ENCODE assay signal across 1 cellular context in genomic region chr20:62381842-62382241, GRCh38.
TF ChIP-seq lines count a peak whose summit lies in the region.

No MANE protein-coding gene starts in this region.

TF ChIP-seq in HEK293, 187 proteins besides CTCF, POLR2A, EP300 and RAD21 (continued from another document and continues in another):
- TF ChIP-seq, protein P1, sequence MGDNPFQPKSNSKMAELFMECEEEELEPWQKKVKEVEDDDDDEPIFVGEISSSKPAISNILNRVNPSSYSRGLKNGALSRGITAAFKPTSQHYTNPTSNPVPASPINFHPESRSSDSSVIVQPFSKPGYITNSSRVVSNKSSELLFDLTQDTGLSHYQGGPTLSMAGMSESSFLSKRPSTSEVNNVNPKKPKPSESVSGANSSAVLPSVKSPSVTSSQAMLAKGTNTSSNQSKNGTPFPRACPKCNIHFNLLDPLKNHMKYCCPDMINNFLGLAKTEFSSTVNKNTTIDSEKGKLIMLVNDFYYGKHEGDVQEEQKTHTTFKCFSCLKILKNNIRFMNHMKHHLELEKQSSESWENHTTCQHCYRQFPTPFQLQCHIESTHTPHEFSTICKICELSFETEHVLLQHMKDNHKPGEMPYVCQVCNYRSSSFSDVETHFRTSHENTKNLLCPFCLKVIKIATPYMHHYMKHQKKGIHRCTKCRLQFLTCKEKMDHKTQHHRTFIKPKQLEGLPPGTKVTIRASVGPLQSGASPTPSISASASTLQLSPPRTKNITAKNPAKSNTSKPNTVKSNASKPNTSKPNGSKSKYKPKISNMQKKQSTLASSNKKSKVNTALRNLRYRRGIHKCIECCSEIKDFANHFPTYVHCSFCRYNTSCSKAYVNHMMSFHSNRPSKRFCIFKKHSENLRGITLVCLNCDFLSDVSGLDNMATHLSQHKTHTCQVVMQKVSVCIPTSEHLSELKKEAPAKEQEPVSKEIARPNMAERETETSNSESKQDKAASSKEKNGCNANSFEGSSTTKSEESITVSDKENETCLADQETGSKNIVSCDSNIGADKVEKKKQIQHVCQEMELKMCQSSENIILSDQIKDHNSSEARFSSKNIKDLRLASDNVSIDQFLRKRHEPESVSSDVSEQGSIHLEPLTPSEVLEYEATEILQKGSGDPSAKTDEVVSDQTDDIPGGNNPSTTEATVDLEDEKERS (tag by site-specific recombination; IDR thresholded peaks at IDR 0.05), result no peak
- TF ChIP-seq ZNF654 (tag by site-specific recombination; IDR thresholded peaks at IDR 0.05; ENCODE audit: low read depth) (no peak), ZFP41 (tag by site-specific recombination; IDR thresholded peaks at IDR 0.05; ENCODE audit: borderline replicate concordance) (no peak), SCRT1 (tag by site-specific recombination; IDR thresholded peaks at IDR 0.05; ENCODE audit: borderline replicate concordance) (no peak), ZNF529 (tag by site-specific recombination; IDR thresholded peaks at IDR 0.05; ENCODE audit: insufficient replicate concordance) (no peak), ZNF514 (tag by site-specific recombination; IDR thresholded peaks at IDR 0.05) (peak; percentile 16; the same call in 1 of the 2 replicates), YY2 (tag by site-specific recombination; IDR thresholded peaks at IDR 0.05) (no peak), ZFP69B (tag by site-specific recombination; IDR thresholded peaks at IDR 0.05) (no peak), PRDM2 (tag by site-specific recombination; IDR thresholded peaks at IDR 0.05; ENCODE audit: borderline replicate concordance) (no peak), ZNF112 (tag by site-specific recombination; IDR thresholded peaks at IDR 0.05) (no peak), WT1 (tag by site-specific recombination; IDR thresholded peaks at IDR 0.05) (no peak), ZFP3 (tag by site-specific recombination; IDR thresholded peaks at IDR 0.05; ENCODE audit: low read depth) (no peak), ZNF350 (tag by site-specific recombination; IDR thresholded peaks at IDR 0.05) (no peak), ZBTB17 (tag by site-specific recombination; IDR thresholded peaks at IDR 0.05) (no peak), ZNF114 (tag by site-specific recombination; IDR thresholded peaks at IDR 0.05) (no peak), ZNF707 (tag by site-specific recombination; IDR thresholded peaks at IDR 0.05) (0 out of 2 replicates have a peak, but pooled peaks have one; percentile 42), ZNF140 (tag by site-specific recombination; IDR thresholded peaks at IDR 0.05) (no peak), SETDB1 (IDR thresholded peaks at IDR 0.05; ENCODE audit: insufficient read length, low read length) (no peak), ZNF311 (tag by site-specific recombination; IDR thresholded peaks at IDR 0.05; ENCODE audit: borderline replicate concordance) (no peak), ZNF521 (tag by site-specific recombination; IDR thresholded peaks at IDR 0.05) (no peak; the same call in 1 of the 2 replicates), SP7 (tag by site-specific recombination; IDR thresholded peaks at IDR 0.05) (no peak), ZXDB (tag by site-specific recombination; IDR thresholded peaks at IDR 0.05) (no peak), ZNF169 (tag by site-specific recombination; IDR thresholded peaks at IDR 0.05) (no peak), ZNF26 (tag by site-specific recombination; IDR thresholded peaks at IDR 0.05) (no peak), KLF10 (tag by site-specific recombination; IDR thresholded peaks at IDR 0.05) (no peak), SP2 (tag by site-specific recombination; IDR thresholded peaks at IDR 0.05) (no peak), ZNF837 (tag by site-specific recombination; IDR thresholded peaks at IDR 0.05) (no peak), ZNF664 (tag by site-specific recombination; IDR thresholded peaks at IDR 0.05) (no peak), ZNF777 (tag by site-specific recombination; IDR thresholded peaks at IDR 0.05; ENCODE audit: borderline replicate concordance) (no peak), ZNF138 (tag by site-specific recombination; IDR thresholded peaks at IDR 0.05; ENCODE audit: borderline replicate concordance) (no peak), ZNF132 (tag by site-specific recombination; IDR thresholded peaks at IDR 0.05; ENCODE audit: borderline replicate concordance) (no peak), ZNF76 (tag by site-specific recombination; IDR thresholded peaks at IDR 0.05; ENCODE audit: borderline replicate concordance, low read depth) (no peak), ZNF501 (tag by site-specific recombination; IDR thresholded peaks at IDR 0.05) (no peak), ZNF776 (tag by site-specific recombination; IDR thresholded peaks at IDR 0.05; ENCODE audit: borderline replicate concordance) (no peak), ZNF48 (tag by site-specific recombination; IDR thresholded peaks at IDR 0.05) (no peak), ZNF830 (tag by site-specific recombination; IDR thresholded peaks at IDR 0.05; ENCODE audit: low read depth) (no peak)
- TF ChIP-seq, protein P2, sequence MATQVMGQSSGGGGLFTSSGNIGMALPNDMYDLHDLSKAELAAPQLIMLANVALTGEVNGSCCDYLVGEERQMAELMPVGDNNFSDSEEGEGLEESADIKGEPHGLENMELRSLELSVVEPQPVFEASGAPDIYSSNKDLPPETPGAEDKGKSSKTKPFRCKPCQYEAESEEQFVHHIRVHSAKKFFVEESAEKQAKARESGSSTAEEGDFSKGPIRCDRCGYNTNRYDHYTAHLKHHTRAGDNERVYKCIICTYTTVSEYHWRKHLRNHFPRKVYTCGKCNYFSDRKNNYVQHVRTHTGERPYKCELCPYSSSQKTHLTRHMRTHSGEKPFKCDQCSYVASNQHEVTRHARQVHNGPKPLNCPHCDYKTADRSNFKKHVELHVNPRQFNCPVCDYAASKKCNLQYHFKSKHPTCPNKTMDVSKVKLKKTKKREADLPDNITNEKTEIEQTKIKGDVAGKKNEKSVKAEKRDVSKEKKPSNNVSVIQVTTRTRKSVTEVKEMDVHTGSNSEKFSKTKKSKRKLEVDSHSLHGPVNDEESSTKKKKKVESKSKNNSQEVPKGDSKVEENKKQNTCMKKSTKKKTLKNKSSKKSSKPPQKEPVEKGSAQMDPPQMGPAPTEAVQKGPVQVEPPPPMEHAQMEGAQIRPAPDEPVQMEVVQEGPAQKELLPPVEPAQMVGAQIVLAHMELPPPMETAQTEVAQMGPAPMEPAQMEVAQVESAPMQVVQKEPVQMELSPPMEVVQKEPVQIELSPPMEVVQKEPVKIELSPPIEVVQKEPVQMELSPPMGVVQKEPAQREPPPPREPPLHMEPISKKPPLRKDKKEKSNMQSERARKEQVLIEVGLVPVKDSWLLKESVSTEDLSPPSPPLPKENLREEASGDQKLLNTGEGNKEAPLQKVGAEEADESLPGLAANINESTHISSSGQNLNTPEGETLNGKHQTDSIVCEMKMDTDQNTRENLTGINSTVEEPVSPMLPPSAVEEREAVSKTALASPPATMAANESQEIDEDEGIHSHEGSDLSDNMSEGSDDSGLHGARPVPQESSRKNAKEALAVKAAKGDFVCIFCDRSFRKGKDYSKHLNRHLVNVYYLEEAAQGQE (tag by site-specific recombination; IDR thresholded peaks at IDR 0.05), result no peak
- TF ChIP-seq, protein P3, sequence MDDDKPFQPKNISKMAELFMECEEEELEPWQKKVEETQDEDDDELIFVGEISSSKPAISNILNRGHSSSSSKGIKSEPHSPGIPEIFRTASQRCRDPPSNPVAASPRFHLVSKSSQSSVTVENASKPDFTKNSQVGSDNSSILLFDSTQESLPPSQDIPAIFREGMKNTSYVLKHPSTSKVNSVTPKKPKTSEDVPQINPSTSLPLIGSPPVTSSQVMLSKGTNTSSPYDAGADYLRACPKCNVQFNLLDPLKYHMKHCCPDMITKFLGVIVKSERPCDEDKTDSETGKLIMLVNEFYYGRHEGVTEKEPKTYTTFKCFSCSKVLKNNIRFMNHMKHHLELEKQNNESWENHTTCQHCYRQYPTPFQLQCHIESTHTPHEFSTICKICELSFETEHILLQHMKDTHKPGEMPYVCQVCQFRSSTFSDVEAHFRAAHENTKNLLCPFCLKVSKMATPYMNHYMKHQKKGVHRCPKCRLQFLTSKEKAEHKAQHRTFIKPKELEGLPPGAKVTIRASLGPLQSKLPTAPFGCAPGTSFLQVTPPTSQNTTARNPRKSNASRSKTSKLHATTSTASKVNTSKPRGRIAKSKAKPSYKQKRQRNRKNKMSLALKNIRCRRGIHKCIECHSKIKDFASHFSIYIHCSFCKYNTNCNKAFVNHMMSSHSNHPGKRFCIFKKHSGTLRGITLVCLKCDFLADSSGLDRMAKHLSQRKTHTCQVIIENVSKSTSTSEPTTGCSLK (tag by site-specific recombination; IDR thresholded peaks at IDR 0.05), result peak; percentile 50; the same call in 1 of the 2 replicates
- TF ChIP-seq, protein P4, sequence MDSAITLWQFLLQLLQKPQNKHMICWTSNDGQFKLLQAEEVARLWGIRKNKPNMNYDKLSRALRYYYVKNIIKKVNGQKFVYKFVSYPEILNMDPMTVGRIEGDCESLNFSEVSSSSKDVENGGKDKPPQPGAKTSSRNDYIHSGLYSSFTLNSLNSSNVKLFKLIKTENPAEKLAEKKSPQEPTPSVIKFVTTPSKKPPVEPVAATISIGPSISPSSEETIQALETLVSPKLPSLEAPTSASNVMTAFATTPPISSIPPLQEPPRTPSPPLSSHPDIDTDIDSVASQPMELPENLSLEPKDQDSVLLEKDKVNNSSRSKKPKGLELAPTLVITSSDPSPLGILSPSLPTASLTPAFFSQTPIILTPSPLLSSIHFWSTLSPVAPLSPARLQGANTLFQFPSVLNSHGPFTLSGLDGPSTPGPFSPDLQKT (IDR thresholded peaks at IDR 0.05; ENCODE audit: borderline replicate concordance, low read depth, low read length), result no peak
- TF ChIP-seq, protein P5, sequence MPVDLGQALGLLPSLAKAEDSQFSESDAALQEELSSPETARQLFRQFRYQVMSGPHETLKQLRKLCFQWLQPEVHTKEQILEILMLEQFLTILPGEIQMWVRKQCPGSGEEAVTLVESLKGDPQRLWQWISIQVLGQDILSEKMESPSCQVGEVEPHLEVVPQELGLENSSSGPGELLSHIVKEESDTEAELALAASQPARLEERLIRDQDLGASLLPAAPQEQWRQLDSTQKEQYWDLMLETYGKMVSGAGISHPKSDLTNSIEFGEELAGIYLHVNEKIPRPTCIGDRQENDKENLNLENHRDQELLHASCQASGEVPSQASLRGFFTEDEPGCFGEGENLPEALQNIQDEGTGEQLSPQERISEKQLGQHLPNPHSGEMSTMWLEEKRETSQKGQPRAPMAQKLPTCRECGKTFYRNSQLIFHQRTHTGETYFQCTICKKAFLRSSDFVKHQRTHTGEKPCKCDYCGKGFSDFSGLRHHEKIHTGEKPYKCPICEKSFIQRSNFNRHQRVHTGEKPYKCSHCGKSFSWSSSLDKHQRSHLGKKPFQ (tag by site-specific recombination; IDR thresholded peaks at IDR 0.05), result no peak
